In genomic region chr9:2072752-2073405, GRCh38 we compare ENCODE assay signal across 1 cellular context.
TF ChIP-seq lines count a peak whose summit lies in the region.

No MANE protein-coding gene starts in this region.

TF ChIP-seq in HepG2, 621 proteins besides CTCF, POLR2A, EP300 and RAD21 (continued from another document):
- TF ChIP-seq ZBTB39 (CRISPR knock-in tag; IDR thresholded peaks at IDR 0.05): no peak
- no peak for TF ChIP-seq PRPF4 (IDR thresholded peaks at IDR 0.05; ENCODE audit: low read depth, low read length, poor library complexity, severe bottlenecking)
- TF ChIP-seq MTF1 (CRISPR knock-in tag; IDR thresholded peaks at IDR 0.05): no peak
- TF ChIP-seq ARID5B (CRISPR knock-in tag; IDR thresholded peaks at IDR 0.05): no peak
- no peak for TF ChIP-seq MLLT10 (CRISPR knock-in tag; IDR thresholded peaks at IDR 0.05)
- no peak for TF ChIP-seq ZFP62 (CRISPR knock-in tag; IDR thresholded peaks at IDR 0.05)
